In the genomic region with DNA sequence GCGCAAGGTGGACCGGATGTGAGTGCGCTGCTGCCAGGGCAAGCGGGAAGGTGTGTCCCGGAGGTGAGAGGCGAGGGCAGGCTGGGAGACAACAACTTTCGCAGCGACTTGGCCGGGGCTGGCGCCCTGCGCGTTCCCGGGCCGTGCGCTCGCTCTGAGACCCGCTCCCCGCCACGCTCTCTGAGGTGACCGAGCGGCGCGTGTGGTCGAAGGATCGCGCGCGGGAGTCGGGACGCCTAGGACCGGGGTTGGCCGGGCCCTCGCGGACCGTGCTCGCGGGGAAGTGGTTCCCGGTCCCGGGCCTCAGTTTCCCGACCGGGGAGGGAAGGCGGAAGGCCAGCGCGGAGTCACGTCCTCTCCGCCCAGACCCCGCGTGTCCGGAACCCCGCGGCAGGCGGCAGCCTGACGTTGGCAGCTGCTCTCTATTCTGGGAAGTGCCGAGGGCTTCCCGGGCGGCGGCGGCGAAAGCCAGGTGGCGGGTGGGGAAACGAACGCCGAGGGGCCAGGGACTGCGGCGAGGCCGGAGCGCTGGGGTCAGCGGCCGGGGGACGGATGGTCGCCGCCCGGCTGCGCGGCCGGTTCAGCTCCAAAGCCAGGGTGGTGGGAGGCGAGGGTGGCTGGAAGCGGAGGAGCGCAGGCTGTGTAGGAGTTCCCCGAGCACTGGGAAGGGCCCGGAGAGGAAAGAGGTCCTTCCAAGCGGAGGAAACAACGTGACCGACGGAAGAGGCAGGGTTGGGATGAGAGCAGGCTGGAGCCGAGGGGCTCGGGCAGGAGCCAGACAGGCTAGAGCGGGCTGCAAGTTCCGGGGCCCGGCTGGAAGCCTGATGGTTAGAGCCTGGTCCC, we compare ENCODE assay signal across 1 cellular context.
TF ChIP-seq lines count a peak whose summit lies in the region.

No MANE protein-coding gene starts in this region.

TF ChIP-seq in HepG2, 621 proteins besides CTCF, POLR2A, EP300 and RAD21 (continued from another document and continues in another):
- TF ChIP-seq, protein P1, sequence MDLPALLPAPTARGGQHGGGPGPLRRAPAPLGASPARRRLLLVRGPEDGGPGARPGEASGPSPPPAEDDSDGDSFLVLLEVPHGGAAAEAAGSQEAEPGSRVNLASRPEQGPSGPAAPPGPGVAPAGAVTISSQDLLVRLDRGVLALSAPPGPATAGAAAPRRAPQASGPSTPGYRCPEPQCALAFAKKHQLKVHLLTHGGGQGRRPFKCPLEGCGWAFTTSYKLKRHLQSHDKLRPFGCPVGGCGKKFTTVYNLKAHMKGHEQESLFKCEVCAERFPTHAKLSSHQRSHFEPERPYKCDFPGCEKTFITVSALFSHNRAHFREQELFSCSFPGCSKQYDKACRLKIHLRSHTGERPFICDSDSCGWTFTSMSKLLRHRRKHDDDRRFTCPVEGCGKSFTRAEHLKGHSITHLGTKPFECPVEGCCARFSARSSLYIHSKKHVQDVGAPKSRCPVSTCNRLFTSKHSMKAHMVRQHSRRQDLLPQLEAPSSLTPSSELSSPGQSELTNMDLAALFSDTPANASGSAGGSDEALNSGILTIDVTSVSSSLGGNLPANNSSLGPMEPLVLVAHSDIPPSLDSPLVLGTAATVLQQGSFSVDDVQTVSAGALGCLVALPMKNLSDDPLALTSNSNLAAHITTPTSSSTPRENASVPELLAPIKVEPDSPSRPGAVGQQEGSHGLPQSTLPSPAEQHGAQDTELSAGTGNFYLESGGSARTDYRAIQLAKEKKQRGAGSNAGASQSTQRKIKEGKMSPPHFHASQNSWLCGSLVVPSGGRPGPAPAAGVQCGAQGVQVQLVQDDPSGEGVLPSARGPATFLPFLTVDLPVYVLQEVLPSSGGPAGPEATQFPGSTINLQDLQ (CRISPR knock-in tag; IDR thresholded peaks at IDR 0.05): no peak
- TF ChIP-seq RBM39 (IDR thresholded peaks at IDR 0.05; ENCODE audit: low read depth, low read length, poor library complexity, severe bottlenecking) (no peak), CBX2 (IDR thresholded peaks at IDR 0.05; ENCODE audit: low read depth, low read length) (no peak), CBX2 (CRISPR knock-in tag; IDR thresholded peaks at IDR 0.05; ENCODE audit: low read depth) (no peak), IRX3 (CRISPR knock-in tag; IDR thresholded peaks at IDR 0.05; ENCODE audit: borderline replicate concordance, low read depth) (no peak), ZNF777 (CRISPR knock-in tag; IDR thresholded peaks at IDR 0.05) (no peak), MEIS2 (CRISPR knock-in tag; IDR thresholded peaks at IDR 0.05) (peak; percentile 73; the same call in 1 of the 2 replicates), CENPX (CRISPR knock-in tag; IDR thresholded peaks at IDR 0.05) (no peak), ZNF564 (CRISPR knock-in tag; IDR thresholded peaks at IDR 0.05) (no peak; the same call in none of the 2 replicates), ZZZ3 (CRISPR knock-in tag; IDR thresholded peaks at IDR 0.05; ENCODE audit: borderline replicate concordance) (no peak), POLR2G (IDR thresholded peaks at IDR 0.05; ENCODE audit: low read depth, low read length) (0 out of 2 replicates have a peak, but pooled peaks have one; percentile 40), KDM2A (CRISPR knock-in tag; IDR thresholded peaks at IDR 0.05; ENCODE audit: borderline replicate concordance, low read depth) (peak; percentile 25; the same call in 1 of the 2 replicates), ARHGAP35 (CRISPR knock-in tag; IDR thresholded peaks at IDR 0.05; ENCODE audit: borderline replicate concordance) (no peak), ZNF670 (CRISPR knock-in tag; IDR thresholded peaks at IDR 0.05; ENCODE audit: borderline replicate concordance) (no peak; the same call in 1 of the 2 replicates), ZNF549 (CRISPR knock-in tag; IDR thresholded peaks at IDR 0.05) (no peak), ZFX (CRISPR knock-in tag; IDR thresholded peaks at IDR 0.05; ENCODE audit: low read depth) (peak; percentile 60; the same call in 1 of the 2 replicates), ESRRA (CRISPR knock-in tag; IDR thresholded peaks at IDR 0.05; ENCODE audit: low read depth) (0 out of 2 replicates have a peak, but pooled peaks have one; percentile 38), KAT8 (CRISPR knock-in tag; IDR thresholded peaks at IDR 0.05) (no peak), JDP2 (CRISPR knock-in tag; IDR thresholded peaks at IDR 0.05; ENCODE audit: borderline replicate concordance) (no peak; the same call in 1 of the 2 replicates), SIN3A (IDR thresholded peaks at IDR 0.05; ENCODE audit: borderline replicate concordance, low read depth, low read length) (no peak), SIN3B (IDR thresholded peaks at IDR 0.05; ENCODE audit: low read length) (no peak), ZNF879 (CRISPR knock-in tag; IDR thresholded peaks at IDR 0.05) (0 out of 2 replicates have a peak, but pooled peaks have one; percentile 74), ZNF768 (CRISPR knock-in tag; IDR thresholded peaks at IDR 0.05) (no peak)
- TF ChIP-seq, protein P2, sequence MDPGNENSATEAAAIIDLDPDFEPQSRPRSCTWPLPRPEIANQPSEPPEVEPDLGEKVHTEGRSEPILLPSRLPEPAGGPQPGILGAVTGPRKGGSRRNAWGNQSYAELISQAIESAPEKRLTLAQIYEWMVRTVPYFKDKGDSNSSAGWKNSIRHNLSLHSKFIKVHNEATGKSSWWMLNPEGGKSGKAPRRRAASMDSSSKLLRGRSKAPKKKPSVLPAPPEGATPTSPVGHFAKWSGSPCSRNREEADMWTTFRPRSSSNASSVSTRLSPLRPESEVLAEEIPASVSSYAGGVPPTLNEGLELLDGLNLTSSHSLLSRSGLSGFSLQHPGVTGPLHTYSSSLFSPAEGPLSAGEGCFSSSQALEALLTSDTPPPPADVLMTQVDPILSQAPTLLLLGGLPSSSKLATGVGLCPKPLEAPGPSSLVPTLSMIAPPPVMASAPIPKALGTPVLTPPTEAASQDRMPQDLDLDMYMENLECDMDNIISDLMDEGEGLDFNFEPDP (CRISPR knock-in tag; conservative IDR thresholded peaks at IDR 0.05): no peak
- TF ChIP-seq, protein P3, sequence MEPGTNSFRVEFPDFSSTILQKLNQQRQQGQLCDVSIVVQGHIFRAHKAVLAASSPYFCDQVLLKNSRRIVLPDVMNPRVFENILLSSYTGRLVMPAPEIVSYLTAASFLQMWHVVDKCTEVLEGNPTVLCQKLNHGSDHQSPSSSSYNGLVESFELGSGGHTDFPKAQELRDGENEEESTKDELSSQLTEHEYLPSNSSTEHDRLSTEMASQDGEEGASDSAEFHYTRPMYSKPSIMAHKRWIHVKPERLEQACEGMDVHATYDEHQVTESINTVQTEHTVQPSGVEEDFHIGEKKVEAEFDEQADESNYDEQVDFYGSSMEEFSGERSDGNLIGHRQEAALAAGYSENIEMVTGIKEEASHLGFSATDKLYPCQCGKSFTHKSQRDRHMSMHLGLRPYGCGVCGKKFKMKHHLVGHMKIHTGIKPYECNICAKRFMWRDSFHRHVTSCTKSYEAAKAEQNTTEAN (CRISPR knock-in tag; conservative IDR thresholded peaks at IDR 0.05): 0 out of 2 replicates have a peak, but pooled peaks have one; percentile 19
- TF ChIP-seq, protein P4, sequence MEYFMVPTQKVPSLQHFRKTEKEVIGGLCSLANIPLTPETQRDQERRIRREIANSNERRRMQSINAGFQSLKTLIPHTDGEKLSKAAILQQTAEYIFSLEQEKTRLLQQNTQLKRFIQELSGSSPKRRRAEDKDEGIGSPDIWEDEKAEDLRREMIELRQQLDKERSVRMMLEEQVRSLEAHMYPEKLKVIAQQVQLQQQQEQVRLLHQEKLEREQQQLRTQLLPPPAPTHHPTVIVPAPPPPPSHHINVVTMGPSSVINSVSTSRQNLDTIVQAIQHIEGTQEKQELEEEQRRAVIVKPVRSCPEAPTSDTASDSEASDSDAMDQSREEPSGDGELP (IDR thresholded peaks at IDR 0.05; ENCODE audit: borderline replicate concordance, low read depth): no peak
- TF ChIP-seq, protein P5, sequence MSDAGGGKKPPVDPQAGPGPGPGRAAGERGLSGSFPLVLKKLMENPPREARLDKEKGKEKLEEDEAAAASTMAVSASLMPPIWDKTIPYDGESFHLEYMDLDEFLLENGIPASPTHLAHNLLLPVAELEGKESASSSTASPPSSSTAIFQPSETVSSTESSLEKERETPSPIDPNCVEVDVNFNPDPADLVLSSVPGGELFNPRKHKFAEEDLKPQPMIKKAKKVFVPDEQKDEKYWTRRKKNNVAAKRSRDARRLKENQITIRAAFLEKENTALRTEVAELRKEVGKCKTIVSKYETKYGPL (CRISPR knock-in tag; IDR thresholded peaks at IDR 0.05): no peak
- TF ChIP-seq, protein P6, sequence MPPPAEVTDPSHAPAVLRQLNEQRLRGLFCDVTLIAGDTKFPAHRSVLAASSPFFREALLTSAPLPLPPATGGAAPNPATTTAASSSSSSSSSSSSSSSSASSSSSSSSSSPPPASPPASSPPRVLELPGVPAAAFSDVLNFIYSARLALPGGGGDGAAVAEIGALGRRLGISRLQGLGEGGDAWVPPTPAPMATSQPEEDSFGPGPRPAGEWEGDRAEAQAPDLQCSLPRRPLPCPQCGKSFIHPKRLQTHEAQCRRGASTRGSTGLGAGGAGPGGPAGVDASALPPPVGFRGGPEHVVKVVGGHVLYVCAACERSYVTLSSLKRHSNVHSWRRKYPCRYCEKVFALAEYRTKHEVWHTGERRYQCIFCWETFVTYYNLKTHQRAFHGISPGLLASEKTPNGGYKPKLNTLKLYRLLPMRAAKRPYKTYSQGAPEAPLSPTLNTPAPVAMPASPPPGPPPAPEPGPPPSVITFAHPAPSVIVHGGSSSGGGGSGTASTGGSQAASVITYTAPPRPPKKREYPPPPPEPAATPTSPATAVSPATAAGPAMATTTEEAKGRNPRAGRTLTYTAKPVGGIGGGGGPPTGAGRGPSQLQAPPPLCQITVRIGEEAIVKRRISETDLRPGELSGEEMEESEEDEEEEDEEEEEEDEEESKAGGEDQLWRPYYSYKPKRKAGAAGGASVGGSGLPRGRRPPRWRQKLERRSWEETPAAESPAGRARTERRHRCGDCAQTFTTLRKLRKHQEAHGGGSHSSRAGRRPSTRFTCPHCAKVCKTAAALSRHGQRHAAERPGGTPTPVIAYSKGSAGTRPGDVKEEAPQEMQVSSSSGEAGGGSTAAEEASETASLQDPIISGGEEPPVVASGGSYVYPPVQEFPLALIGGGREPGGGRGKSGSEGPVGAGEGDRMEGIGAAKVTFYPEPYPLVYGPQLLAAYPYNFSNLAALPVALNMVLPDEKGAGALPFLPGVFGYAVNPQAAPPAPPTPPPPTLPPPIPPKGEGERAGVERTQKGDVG (CRISPR knock-in tag; IDR thresholded peaks at IDR 0.05; ENCODE audit: borderline replicate concordance): no peak
- TF ChIP-seq, protein P7, sequence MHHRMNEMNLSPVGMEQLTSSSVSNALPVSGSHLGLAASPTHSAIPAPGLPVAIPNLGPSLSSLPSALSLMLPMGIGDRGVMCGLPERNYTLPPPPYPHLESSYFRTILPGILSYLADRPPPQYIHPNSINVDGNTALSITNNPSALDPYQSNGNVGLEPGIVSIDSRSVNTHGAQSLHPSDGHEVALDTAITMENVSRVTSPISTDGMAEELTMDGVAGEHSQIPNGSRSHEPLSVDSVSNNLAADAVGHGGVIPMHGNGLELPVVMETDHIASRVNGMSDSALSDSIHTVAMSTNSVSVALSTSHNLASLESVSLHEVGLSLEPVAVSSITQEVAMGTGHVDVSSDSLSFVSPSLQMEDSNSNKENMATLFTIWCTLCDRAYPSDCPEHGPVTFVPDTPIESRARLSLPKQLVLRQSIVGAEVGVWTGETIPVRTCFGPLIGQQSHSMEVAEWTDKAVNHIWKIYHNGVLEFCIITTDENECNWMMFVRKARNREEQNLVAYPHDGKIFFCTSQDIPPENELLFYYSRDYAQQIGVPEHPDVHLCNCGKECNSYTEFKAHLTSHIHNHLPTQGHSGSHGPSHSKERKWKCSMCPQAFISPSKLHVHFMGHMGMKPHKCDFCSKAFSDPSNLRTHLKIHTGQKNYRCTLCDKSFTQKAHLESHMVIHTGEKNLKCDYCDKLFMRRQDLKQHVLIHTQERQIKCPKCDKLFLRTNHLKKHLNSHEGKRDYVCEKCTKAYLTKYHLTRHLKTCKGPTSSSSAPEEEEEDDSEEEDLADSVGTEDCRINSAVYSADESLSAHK (CRISPR knock-in tag; IDR thresholded peaks at IDR 0.05; ENCODE audit: borderline replicate concordance): no peak
- TF ChIP-seq, protein P8, sequence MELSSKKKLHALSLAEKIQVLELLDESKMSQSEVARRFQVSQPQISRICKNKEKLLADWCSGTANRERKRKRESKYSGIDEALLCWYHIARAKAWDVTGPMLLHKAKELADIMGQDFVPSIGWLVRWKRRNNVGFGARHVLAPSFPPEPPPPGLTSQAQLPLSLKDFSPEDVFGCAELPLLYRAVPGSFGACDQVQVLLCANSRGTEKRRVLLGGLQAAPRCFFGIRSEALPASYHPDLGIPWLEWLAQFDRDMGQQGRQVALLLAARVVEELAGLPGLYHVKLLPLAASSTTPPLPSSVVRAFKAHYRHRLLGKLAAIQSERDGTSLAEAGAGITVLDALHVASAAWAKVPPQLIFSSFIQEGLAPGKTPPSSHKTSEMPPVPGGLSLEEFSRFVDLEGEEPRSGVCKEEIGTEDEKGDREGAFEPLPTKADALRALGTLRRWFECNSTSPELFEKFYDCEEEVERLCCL (CRISPR knock-in tag; IDR thresholded peaks at IDR 0.05; ENCODE audit: borderline replicate concordance): no peak
- TF ChIP-seq, protein P9, sequence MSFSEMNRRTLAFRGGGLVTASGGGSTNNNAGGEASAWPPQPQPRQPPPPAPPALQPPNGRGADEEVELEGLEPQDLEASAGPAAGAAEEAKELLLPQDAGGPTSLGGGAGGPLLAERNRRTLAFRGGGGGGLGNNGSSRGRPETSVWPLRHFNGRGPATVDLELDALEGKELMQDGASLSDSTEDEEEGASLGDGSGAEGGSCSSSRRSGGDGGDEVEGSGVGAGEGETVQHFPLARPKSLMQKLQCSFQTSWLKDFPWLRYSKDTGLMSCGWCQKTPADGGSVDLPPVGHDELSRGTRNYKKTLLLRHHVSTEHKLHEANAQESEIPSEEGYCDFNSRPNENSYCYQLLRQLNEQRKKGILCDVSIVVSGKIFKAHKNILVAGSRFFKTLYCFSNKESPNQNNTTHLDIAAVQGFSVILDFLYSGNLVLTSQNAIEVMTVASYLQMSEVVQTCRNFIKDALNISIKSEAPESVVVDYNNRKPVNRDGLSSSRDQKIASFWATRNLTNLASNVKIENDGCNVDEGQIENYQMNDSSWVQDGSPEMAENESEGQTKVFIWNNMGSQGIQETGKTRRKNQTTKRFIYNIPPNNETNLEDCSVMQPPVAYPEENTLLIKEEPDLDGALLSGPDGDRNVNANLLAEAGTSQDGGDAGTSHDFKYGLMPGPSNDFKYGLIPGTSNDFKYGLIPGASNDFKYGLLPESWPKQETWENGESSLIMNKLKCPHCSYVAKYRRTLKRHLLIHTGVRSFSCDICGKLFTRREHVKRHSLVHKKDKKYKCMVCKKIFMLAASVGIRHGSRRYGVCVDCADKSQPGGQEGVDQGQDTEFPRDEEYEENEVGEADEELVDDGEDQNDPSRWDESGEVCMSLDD (CRISPR knock-in tag; IDR thresholded peaks at IDR 0.05; ENCODE audit: borderline replicate concordance): no peak
- TF ChIP-seq, protein P10, sequence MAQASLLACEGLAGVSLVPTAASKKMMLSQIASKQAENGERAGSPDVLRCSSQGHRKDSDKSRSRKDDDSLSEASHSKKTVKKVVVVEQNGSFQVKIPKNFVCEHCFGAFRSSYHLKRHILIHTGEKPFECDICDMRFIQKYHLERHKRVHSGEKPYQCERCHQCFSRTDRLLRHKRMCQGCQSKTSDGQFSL (CRISPR knock-in tag; IDR thresholded peaks at IDR 0.05): no peak; the same call in 1 of the 2 replicates
- TF ChIP-seq, protein P11, sequence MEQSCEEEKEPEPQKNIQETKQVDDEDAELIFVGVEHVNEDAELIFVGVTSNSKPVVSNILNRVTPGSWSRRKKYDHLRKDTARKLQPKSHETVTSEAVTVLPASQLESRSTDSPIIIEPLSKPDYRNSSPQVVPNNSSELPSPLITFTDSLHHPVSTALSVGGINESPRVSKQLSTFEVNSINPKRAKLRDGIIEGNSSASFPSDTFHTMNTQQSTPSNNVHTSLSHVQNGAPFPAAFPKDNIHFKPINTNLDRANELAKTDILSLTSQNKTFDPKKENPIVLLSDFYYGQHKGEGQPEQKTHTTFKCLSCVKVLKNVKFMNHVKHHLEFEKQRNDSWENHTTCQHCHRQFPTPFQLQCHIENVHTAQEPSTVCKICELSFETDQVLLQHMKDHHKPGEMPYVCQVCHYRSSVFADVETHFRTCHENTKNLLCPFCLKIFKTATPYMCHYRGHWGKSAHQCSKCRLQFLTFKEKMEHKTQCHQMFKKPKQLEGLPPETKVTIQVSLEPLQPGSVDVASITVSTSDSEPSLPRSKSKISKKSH (CRISPR knock-in tag; IDR thresholded peaks at IDR 0.05; ENCODE audit: borderline replicate concordance): no peak
